ENCODE assay signal across 9 cellular contexts in the genomic region with DNA sequence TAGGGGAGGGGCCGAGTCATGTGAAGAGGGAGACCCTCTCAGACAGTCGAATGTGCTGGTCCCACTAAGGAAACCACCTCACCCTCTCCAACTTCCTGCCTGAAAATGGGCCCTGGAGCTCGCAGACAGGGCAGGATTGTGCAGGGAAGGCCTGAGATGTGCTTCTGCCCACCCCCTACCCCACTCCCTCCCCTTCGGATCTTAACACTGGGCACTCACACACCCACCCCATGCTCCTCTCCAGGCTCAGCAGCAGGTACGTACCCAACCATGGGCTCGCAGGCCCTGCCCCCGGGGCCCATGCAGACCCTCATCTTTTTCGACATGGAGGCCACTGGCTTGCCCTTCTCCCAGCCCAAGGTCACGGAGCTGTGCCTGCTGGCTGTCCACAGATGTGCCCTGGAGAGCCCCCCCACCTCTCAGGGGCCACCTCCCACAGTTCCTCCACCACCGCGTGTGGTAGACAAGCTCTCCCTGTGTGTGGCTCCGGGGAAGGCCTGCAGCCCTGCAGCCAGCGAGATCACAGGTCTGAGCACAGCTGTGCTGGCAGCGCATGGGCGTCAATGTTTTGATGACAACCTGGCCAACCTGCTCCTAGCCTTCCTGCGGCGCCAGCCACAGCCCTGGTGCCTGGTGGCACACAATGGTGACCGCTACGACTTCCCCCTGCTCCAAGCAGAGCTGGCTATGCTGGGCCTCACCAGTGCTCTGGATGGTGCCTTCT. TPM values are rescaled to one million over a fixed set of nuclear protein-coding genes. Genes with fewer than 3 reads are reported as not detected.
DNase-seq lines count a peak whose midpoint lies in the region; ATAC-seq, FAIRE-seq and TF ChIP-seq lines count a peak whose summit lies in the region.
"Had no signal": no experiment of that assay in that cellular context is flagged by ENCODE, and none has a peak within 500 bp of the region (broad histone marks: within the 10 kb centered on the region; RNA-seq: fewer than 3 reads in every experiment).

No MANE protein-coding gene starts in this region.

- 96% methylated on average over 18 of the region's 19 CpGs for WGBS in mesenchymal stem cell
- WGBS in tibial nerve, 2 donors = 28% methylated on average over 12 to 18 of the region's 19 CpGs

- peak overlapping the region; percentile 98 for H4K8ac ChIP-seq in mesenchymal stem cell (ENCODE audit: low read length)

- peak overlapping the region; percentile 99 for H4K91ac ChIP-seq in mesenchymal stem cell (ENCODE audit: low read length)

- peak overlapping the region; percentile 60 to 96 for H3K18ac ChIP-seq in mesenchymal stem cell (ENCODE audit: low read depth in 1 of 2, low read length in 2 of 2)

- no peak overlapping the region for H2BK5ac ChIP-seq in mesenchymal stem cell (ENCODE audit: low read depth, low read length, poor library complexity, severe bottlenecking)

- H3K4me3 ChIP-seq in BE2C (ENCODE audit: low read depth, low read length) (peak overlapping the region; percentile 65), choroid plexus epithelial cell (ENCODE audit: low read depth, low read length) (peak overlapping the region; percentile 56), mesenchymal stem cell (ENCODE audit: insufficient read depth in 1 of 2, low read depth in 1 of 2, low read length in 2 of 2) (peak overlapping the region in 1 of 2 experiments; percentile 88), tibial nerve (peak overlapping the region; percentile 45 to 61 (median 53))

- no peaks in the 10 kb centered on the region for H3K27me3 ChIP-seq in BE2C
- no peaks in the 10 kb centered on the region for H3K27me3 ChIP-seq in mesenchymal stem cell (ENCODE audit: control insufficient read depth in 1 of 2, insufficient read depth in 1 of 2, low read length in 2 of 2)
- H3K27me3 ChIP-seq in tibial nerve = no peaks in the 10 kb centered on the region

- H3K36me3 ChIP-seq in BE2C (peaks cover 8% of the 10 kb centered on the region; the same call in 1 of the 2 replicates), mesenchymal stem cell (ENCODE audit: control insufficient read depth in 1 of 2, insufficient read depth in 2 of 2, low read depth in 1 of 2, low read length in 2 of 2) (peaks cover 56 to 64% of the 10 kb centered on the region in 2 experiments), tibial nerve (peaks cover 0 to 64% (median 6%) of the 10 kb centered on the region in 3 donors)

- DNase-seq in BE2C = no peak
- peak; percentile 34 for DNase-seq in RPMI7951 (ENCODE audit: low read depth)
- DNase-seq in choroid plexus epithelial cell (ENCODE audit: low read depth) = no peak
- no peak for DNase-seq in mesenchymal stem cell
- DNase-seq in tibial nerve (ENCODE audit: low spot score in 2 of 2) = no peak
- no peak for DNase-seq in frontal cortex (ENCODE audit: low spot score in 2 of 2)
- DNase-seq in KG1 (lab: John Stamatoyannopoulos, UW) = no peak

- H3K9me3 ChIP-seq in BE2C (no peaks in the 10 kb centered on the region), mesenchymal stem cell (ENCODE audit: control insufficient read depth, low read length) (no peaks in the 10 kb centered on the region), tibial nerve (no peaks in the 10 kb centered on the region)

- peak; percentile 4 for ATAC-seq in GM21381 (IDR thresholded peaks at IDR 0.05; ENCODE audit: unreplicated experiment)

- H3K4me1 ChIP-seq in BE2C = peaks cover 3% of the 10 kb centered on the region
- H3K4me1 ChIP-seq in mesenchymal stem cell (ENCODE audit: control insufficient read depth, insufficient read depth, low read depth, low read length) = peaks cover 28% of the 10 kb centered on the region
- H3K4me1 ChIP-seq in tibial nerve = peaks cover 2 to 62% (median 56%) of the 10 kb centered on the region in 4 donors

- H2AFZ ChIP-seq in mesenchymal stem cell (ENCODE audit: low read depth, low read length) = no peak overlapping the region

- peak overlapping the region; percentile 20 to 92 for H2BK12ac ChIP-seq in mesenchymal stem cell (ENCODE audit: low read length in 2 of 2)

- peak overlapping the region; percentile 92 to 97 for H3K4ac ChIP-seq in mesenchymal stem cell (ENCODE audit: low read depth in 1 of 2, low read length in 2 of 2)

- H2BK120ac ChIP-seq in mesenchymal stem cell (ENCODE audit: low read depth, low read length) = peak overlapping the region; percentile 95

- no peak overlapping the region for H3K23ac ChIP-seq in mesenchymal stem cell (ENCODE audit: low read length in 2 of 2)

- TF ChIP-seq EP300 in tibial nerve (IDR thresholded peaks at IDR 0.05) = no peak

- FAIRE-seq in frontal cortex (lab: Jason Lieb, UNC) = no peak
- FAIRE-seq: islet of Langerhans had no signal

- TF ChIP-seq POLR2A in tibial nerve (IDR thresholded peaks at IDR 0.05) = no peak

- peak overlapping the region in 1 of 2 experiments; percentile 90 for H3K14ac ChIP-seq in mesenchymal stem cell (ENCODE audit: low read length in 2 of 2)

- H3K4me2 ChIP-seq in mesenchymal stem cell (ENCODE audit: low read length, poor library complexity, severe bottlenecking) = no peak overlapping the region

- H2BK15ac ChIP-seq in mesenchymal stem cell (ENCODE audit: low read depth, poor library complexity, severe bottlenecking) = no peak overlapping the region

- H2AK5ac ChIP-seq in mesenchymal stem cell (ENCODE audit: low read length, severe bottlenecking) = no peak overlapping the region

- TF ChIP-seq CTCF in BE2C (IDR thresholded peaks at IDR 0.05; ENCODE audit: low read depth, low read length) (no peak), choroid plexus epithelial cell (conservative IDR thresholded peaks at IDR 0.05; ENCODE audit: low read depth, low read length) (no peak), tibial nerve (IDR thresholded peaks at IDR 0.05) (no peak)

- H3K27ac ChIP-seq in mesenchymal stem cell (ENCODE audit: low read length, poor library complexity, severe bottlenecking) = peak overlapping the region; percentile 91
- H3K27ac ChIP-seq in tibial nerve = peak overlapping the region; percentile 98 to 99 (median 98)

- H3K79me1 ChIP-seq in mesenchymal stem cell (replicated peaks; ENCODE audit: low read length, poor library complexity, severe bottlenecking) = peaks cover 13% of the 10 kb centered on the region

- H3K9ac ChIP-seq in mesenchymal stem cell (ENCODE audit: low read length) = peak overlapping the region; percentile 94

RNA-seq across cellular contexts. Expression of a gene that starts 20.0 kb away (rescaled TPM):
- 9.0 TPM for polyA plus RNA-seq in BE2C (2012; ENCODE audit: insufficient read depth, insufficient read length, low read depth)
- total RNA-seq in RPMI7951 (2014; rRNA removed; shearing (Covaris generic)) = 10.7 and 14.3 TPM in 2 replicates
- polyA plus RNA-seq in mesenchymal stem cell (2013, experiment 1 of 2) = 4.5 TPM
- polyA plus RNA-seq in mesenchymal stem cell (2013, experiment 2 of 2) = 4.8 TPM
- total RNA-seq in tibial nerve = 10 to 100 TPM in 2 of 4 donors, 1 to 10 TPM in 2; 7.5 to 10.5 (median 9.3) TPM
- total RNA-seq in frontal cortex = 7.3 TPM

RNA-seq across cellular contexts. Expression of a gene that starts 26.5 kb away (rescaled TPM):
- 249 TPM for polyA plus RNA-seq in BE2C (2012; ENCODE audit: insufficient read depth, insufficient read length, low read depth)
- total RNA-seq in RPMI7951 (2014; rRNA removed; shearing (Covaris generic)) = 726 and 838 TPM in 2 replicates
- 723 TPM for polyA plus RNA-seq in mesenchymal stem cell (2013, experiment 1 of 2)
- 747 TPM for polyA plus RNA-seq in mesenchymal stem cell (2013, experiment 2 of 2)
- total RNA-seq in tibial nerve (100 to 1,000 TPM; 212 to 380 (median 291) TPM), frontal cortex (99.9 TPM)

RNA-seq across cellular contexts. Expression of a gene that starts 26.6 kb away (rescaled TPM):
- polyA plus RNA-seq in BE2C (2012; ENCODE audit: insufficient read depth, insufficient read length, low read depth) = 33.3 TPM
- total RNA-seq in RPMI7951 (2014; rRNA removed; shearing (Covaris generic)) = 18.1 and 21.6 TPM in 2 replicates
- 11.4 TPM for polyA plus RNA-seq in mesenchymal stem cell (2013, experiment 1 of 2)
- 11.7 TPM for polyA plus RNA-seq in mesenchymal stem cell (2013, experiment 2 of 2)
- 10 to 100 TPM; 23.4 to 33.3 (median 29.2) TPM for total RNA-seq in tibial nerve
- 12.6 TPM for total RNA-seq in frontal cortex

RNA-seq across cellular contexts. Expression of a gene that starts 36.7 kb away (rescaled TPM):
- 24.9 TPM for polyA plus RNA-seq in BE2C (2012; ENCODE audit: insufficient read depth, insufficient read length, low read depth)
- total RNA-seq in RPMI7951 (2014; rRNA removed; shearing (Covaris generic)) = 4.7 and 14.2 TPM in 2 replicates
- 15.6 TPM for polyA plus RNA-seq in mesenchymal stem cell (2013, experiment 1 of 2)
- polyA plus RNA-seq in mesenchymal stem cell (2013, experiment 2 of 2) = 12.6 TPM
- total RNA-seq in tibial nerve = 100 to 1,000 TPM; 216 to 379 (median 339) TPM
- total RNA-seq in frontal cortex = 32.2 TPM

RNA-seq across cellular contexts. Expression of a gene that starts 37.4 kb away (rescaled TPM):
- 124 TPM for polyA plus RNA-seq in BE2C (2012; ENCODE audit: insufficient read depth, insufficient read length, low read depth)
- total RNA-seq in RPMI7951 (2014; rRNA removed; shearing (Covaris generic)) = 206 and 217 TPM in 2 replicates
- 415 TPM for polyA plus RNA-seq in mesenchymal stem cell (2013, experiment 1 of 2)
- polyA plus RNA-seq in mesenchymal stem cell (2013, experiment 2 of 2) = 408 TPM
- total RNA-seq in tibial nerve (100 to 1,000 TPM in 2 of 4 donors, 10 to 100 TPM in 2; 78.4 to 145 (median 93.9) TPM), frontal cortex (81.1 TPM)
